Comparison of ENCODE assay signal across 9 cellular contexts in the genomic region with DNA sequence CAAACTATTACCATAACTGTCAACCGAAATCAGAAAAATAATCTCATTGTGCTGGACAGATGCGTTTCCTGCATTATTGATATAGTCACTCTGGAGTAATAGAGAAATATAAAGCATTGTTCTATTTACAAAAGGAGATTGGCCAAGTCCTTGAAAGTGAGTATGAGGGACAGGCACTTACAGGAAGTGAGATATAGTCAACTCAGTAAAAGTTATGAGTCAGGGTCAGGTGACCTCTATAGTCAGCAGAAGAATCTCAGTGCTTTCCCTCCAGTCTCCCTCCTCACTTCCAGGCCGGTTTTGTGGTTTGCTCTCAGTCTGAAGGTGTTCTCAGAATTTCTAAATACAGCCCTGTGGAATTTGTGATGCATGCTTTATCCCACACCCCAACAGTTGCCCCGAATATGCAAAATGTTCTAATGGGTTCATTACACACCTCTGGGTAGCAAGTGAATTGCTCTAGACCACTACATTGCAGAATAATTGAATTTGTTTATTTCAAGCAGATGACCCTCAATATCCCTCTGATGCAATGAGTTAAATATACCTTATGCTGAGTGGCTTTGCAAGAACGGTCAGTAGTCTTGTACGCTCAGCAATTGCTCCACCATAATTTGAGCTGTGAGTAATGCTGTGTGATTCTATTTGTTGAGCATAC.
A peak's percentile ranks its signal among the peaks of the same experiment; 100 is the strongest.
DNase-seq lines count a peak whose midpoint lies in the region; ATAC-seq, FAIRE-seq and TF ChIP-seq lines count a peak whose summit lies in the region.
"Had no signal": no experiment of that assay in that cellular context is flagged by ENCODE, and none has a peak within 500 bp of the region (broad histone marks: within the 10 kb centered on the region; RNA-seq: fewer than 3 reads in every experiment).

No MANE protein-coding gene starts in this region.

- H3K27me3 Mint-ChIP-seq in activated T-helper 17 cell treated with anti-CD3 and anti-CD28 coated beads, Interleukin-2, amount 50 U/mL, for 72 hours = no peaks in the 10 kb centered on the region
- H3K27me3 Mint-ChIP-seq in nephron progenitor cell (ENCODE audit: low read depth, poor library complexity) = no peaks in the 10 kb centered on the region

- H3K79me1 ChIP-seq in mesendoderm (ENCODE audit: low read length) = no peaks in the 10 kb centered on the region

- H3K4me3 Mint-ChIP-seq in activated T-helper 17 cell treated with anti-CD3 and anti-CD28 coated beads, Interleukin-2, amount 50 U/mL, for 72 hours = no peak overlapping the region
- H3K4me3 Mint-ChIP-seq in nephron progenitor cell = no peak overlapping the region

- H3K18ac ChIP-seq in mesendoderm (ENCODE audit: low read length) = no peak overlapping the region

- H2BK5ac ChIP-seq in mesendoderm (ENCODE audit: low read length) = no peak overlapping the region

- H3K4ac ChIP-seq in mesendoderm (ENCODE audit: low read depth, low read length) = no peak overlapping the region

- H3K4me1 ChIP-seq in mesendoderm (ENCODE audit: control insufficient read depth, low read depth, low read length) (no peaks in the 10 kb centered on the region), esophagus squamous epithelium (peaks cover 0 to 15% (median 0%) of the 10 kb centered on the region in 3 donors)

- FAIRE-seq in D721Med (lab: Jason Lieb, UNC) = no peak

- no peaks in the 10 kb centered on the region for H3K79me2 ChIP-seq in mesendoderm (ENCODE audit: control insufficient read depth, insufficient read depth, low read length)

- no CpG with 5 or more reads among the region's 6 CpGs for WGBS in mesendoderm (ENCODE audit: extremely low coverage, insufficient coverage, low lambda C conversion rate)
- 55 to 64% methylated on average over 6 of the region's 6 CpGs for WGBS in esophagus squamous epithelium, 2 donors

- DNase-seq in mesendoderm (peak; percentile 65), esophagus squamous epithelium (lab: John Stamatoyannopoulos, UW) (no peak), D721Med (ENCODE audit: insufficient read length, low spot score) (no peak), nephron progenitor cell (no peak), NCI-H1092 treated with DMSO at 0.1 percent for 48 hours (lab: John Stamatoyannopoulos, UW) (no peak)
- DNase-seq: left cardiac atrium had no signal

- no peak for TF ChIP-seq CTCF in esophagus squamous epithelium (IDR thresholded peaks at IDR 0.05)
- no peak for TF ChIP-seq CTCF in D721Med (IDR thresholded peaks at IDR 0.05; ENCODE audit: insufficient read depth, missing control alignments)
- no peak for TF ChIP-seq CTCF in nephron progenitor cell (IDR thresholded peaks at IDR 0.05)

- intact Hi-C loops in esophagus squamous epithelium (cut with DNase I) = no loop called here

- no peak overlapping the region for H3K27ac ChIP-seq in mesendoderm (ENCODE audit: low read depth, low read length)
- peak overlapping the region in 1 of 4 donors; percentile 15 for H3K27ac ChIP-seq in esophagus squamous epithelium

- H3K56ac ChIP-seq in mesendoderm (ENCODE audit: low read length) = no peak overlapping the region

- TF ChIP-seq POLR2A in esophagus squamous epithelium (IDR thresholded peaks at IDR 0.05) = no peak

- H4K5ac ChIP-seq in mesendoderm (ENCODE audit: low read length) = no peak overlapping the region

- peak overlapping the region; percentile 25 for H2BK15ac ChIP-seq in mesendoderm (replicated peaks; ENCODE audit: low read depth)

- H3K27me3 ChIP-seq in mesendoderm (ENCODE audit: insufficient read depth, low read length, poor library complexity) (no peaks in the 10 kb centered on the region), esophagus squamous epithelium (no peaks in the 10 kb centered on the region)

- peaks cover 9% of the 10 kb centered on the region for H3K9me3 Mint-ChIP-seq in activated T-helper 17 cell treated with anti-CD3 and anti-CD28 coated beads, Interleukin-2, amount 50 U/mL, for 72 hours
- peaks cover 14% of the 10 kb centered on the region for H3K9me3 Mint-ChIP-seq in nephron progenitor cell

- H2AK5ac ChIP-seq in mesendoderm (ENCODE audit: low read length) = no peak overlapping the region

- no peaks in the 10 kb centered on the region for H3K36me3 Mint-ChIP-seq in activated T-helper 17 cell treated with anti-CD3 and anti-CD28 coated beads, Interleukin-2, amount 50 U/mL, for 72 hours (ENCODE audit: low read depth)
- H3K36me3 Mint-ChIP-seq in nephron progenitor cell (ENCODE audit: low read depth) = peaks cover 6% of the 10 kb centered on the region

- no peak overlapping the region for H3K23ac ChIP-seq in mesendoderm (ENCODE audit: low read length)

- H3K4me3 ChIP-seq in mesendoderm (ENCODE audit: low read length) (no peak overlapping the region), esophagus squamous epithelium (no peak overlapping the region)

- H3K27ac Mint-ChIP-seq in activated T-helper 17 cell treated with anti-CD3 and anti-CD28 coated beads, Interleukin-2, amount 50 U/mL, for 72 hours = no peak overlapping the region
- no peak overlapping the region for H3K27ac Mint-ChIP-seq in nephron progenitor cell

- ATAC-seq in GM18861 (IDR thresholded peaks at IDR 0.05; ENCODE audit: unreplicated experiment) = peak; percentile 81
- ATAC-seq in HG02885 (IDR thresholded peaks at IDR 0.05; ENCODE audit: poor library complexity, unreplicated experiment) = peak; percentile 68
- ATAC-seq in activated T-helper 17 cell treated with anti-CD3 and anti-CD28 coated beads, Interleukin-2, amount 50 U/mL, for 72 hours (replicated peaks) = peak; percentile 49

- H3K4me2 ChIP-seq in mesendoderm (ENCODE audit: low read length) = no peak overlapping the region

- no peak overlapping the region for H3K9ac ChIP-seq in mesendoderm (ENCODE audit: low read length)

- no peak overlapping the region for H4K8ac ChIP-seq in mesendoderm (ENCODE audit: low read depth, low read length)

- no peaks in the 10 kb centered on the region for H3K4me1 Mint-ChIP-seq in activated T-helper 17 cell treated with anti-CD3 and anti-CD28 coated beads, Interleukin-2, amount 50 U/mL, for 72 hours
- peaks cover 15% of the 10 kb centered on the region for H3K4me1 Mint-ChIP-seq in nephron progenitor cell

- H3K9me3 ChIP-seq in esophagus squamous epithelium = no peaks in the 10 kb centered on the region

- no peak overlapping the region for H2BK120ac ChIP-seq in mesendoderm (ENCODE audit: low read depth, low read length)

- H3K36me3 ChIP-seq in mesendoderm (ENCODE audit: control insufficient read depth, insufficient read depth, low read length) = no peaks in the 10 kb centered on the region
- H3K36me3 ChIP-seq in esophagus squamous epithelium = no peaks in the 10 kb centered on the region
